23 cellular contexts compared by ENCODE assay signal in genomic region chr3:16383864-16384263, GRCh38.
DNase-seq lines count a peak whose midpoint lies in the region; ATAC-seq, FAIRE-seq and TF ChIP-seq lines count a peak whose summit lies in the region.
"Had no signal": no experiment of that assay in that cellular context is flagged by ENCODE, and none has a peak within 500 bp of the region (broad histone marks: within the 10 kb centered on the region; RNA-seq: fewer than 3 reads in every experiment).

No MANE protein-coding gene starts in this region.

- H3K27me3 ChIP-seq in DOHH2 (ENCODE audit: control insufficient read depth, low read length) (no peaks in the 10 kb centered on the region), OCI-LY1 (ENCODE audit: insufficient read depth, low read length) (no peaks in the 10 kb centered on the region), K562 (ENCODE audit: control insufficient read depth in 2 of 2, insufficient read depth in 2 of 2, low read length in 2 of 2) (peaks cover 0 to 11% of the 10 kb centered on the region in 2 experiments; a peak in 3 of 5 replicates), neuronal stem cell (ENCODE audit: control insufficient read depth in 3 of 3, insufficient read depth in 3 of 3, low read depth in 1 of 3, low read length in 3 of 3) (no peaks in the 10 kb centered on the region), gastroesophageal sphincter (no peaks in the 10 kb centered on the region)

- ATAC-seq in K562 = no peak
- no peak for ATAC-seq in gastroesophageal sphincter
- ATAC-seq: A549, HCT116 had no signal

- H3K4me3 Mint-ChIP-seq in activated naive CD8-positive, alpha-beta T cell = no peak overlapping the region
- H3K4me3 Mint-ChIP-seq in activated naive CD8-positive, alpha-beta T cell treated with anti-CD3 and anti-CD28 coated beads for 36 hours = no peak overlapping the region
- H3K4me3 Mint-ChIP-seq: CD4-positive, alpha-beta memory T cell had no signal

- H3K36me3 ChIP-seq in DOHH2 (ENCODE audit: control insufficient read depth, low read length) = peaks cover 94% of the 10 kb centered on the region
- H3K36me3 ChIP-seq in OCI-LY1 (ENCODE audit: insufficient read depth, low read length) = peaks cover 94% of the 10 kb centered on the region
- no peaks in the 10 kb centered on the region for H3K36me3 ChIP-seq in K562 (ENCODE audit: control insufficient read depth, insufficient read depth, low read length)
- H3K36me3 ChIP-seq in neuronal stem cell (replicated peaks in 1 of 2; ENCODE audit: control insufficient read depth in 2 of 2, insufficient read depth in 2 of 2, low read length in 2 of 2) = no peaks in the 10 kb centered on the region
- H3K36me3 ChIP-seq in gastroesophageal sphincter = no peaks in the 10 kb centered on the region

- no peak overlapping the region for H4K8ac ChIP-seq in neuronal stem cell (ENCODE audit: low read depth, low read length)

- no peak overlapping the region for H3K9ac ChIP-seq in OCI-LY1 (ENCODE audit: low read length)
- H3K9ac ChIP-seq in K562 (ENCODE audit: insufficient read depth in 1 of 2, low read depth in 2 of 2, low read length in 2 of 2) = no peak overlapping the region
- no peak overlapping the region for H3K9ac ChIP-seq in neuronal stem cell (ENCODE audit: low read depth, low read length, poor library complexity)

- no peak overlapping the region for H3K14ac ChIP-seq in neuronal stem cell (ENCODE audit: low read length)

- no peak for TF ChIP-seq RAD21 in K562 (CRISPR knock-in tag; conservative IDR thresholded peaks at IDR 0.05 in 1 of 2, IDR thresholded peaks at IDR 0.05 in 1 of 2)

- POLR2A ChIA-PET in K562 (lab: Yijun Ruan, JAX) = no interaction called here

- DNase-seq in activated naive CD8-positive, alpha-beta T cell treated with anti-CD3 and anti-CD28 coated beads for 36 hours = no peak
- DNase-seq in K562 (ENCODE audit: extremely low read depth in 1 of 4, low spot score in 3 of 4) (no peak), neuronal stem cell (ENCODE audit: low spot score) (no peak)
- DNase-seq in stimulated activated CD4-positive, alpha-beta T cell treated with anti-CD3 and anti-CD28 coated beads, Interleukin-2, amount 100 ng/mL, for 24 hours = no peak
- DNase-seq: AML-193; Calu3; CD4-positive, alpha-beta memory T cell; DMS79 treated with DMSO at 0.1 percent for 48 hours; GOT3; H7; IMR-90; KBM-7 had no signal

- H2BK120ac ChIP-seq in neuronal stem cell (ENCODE audit: low read depth, low read length) = no peak overlapping the region

- FAIRE-seq in K562 (lab: Jason Lieb, UNC) = peak; percentile 23
- FAIRE-seq: A549, G401.6, GM12892, GM18507, HTR-8/SVneo had no signal

- H3K27me3 Mint-ChIP-seq in activated naive CD8-positive, alpha-beta T cell = no peaks in the 10 kb centered on the region
- H3K27me3 Mint-ChIP-seq in activated naive CD8-positive, alpha-beta T cell treated with anti-CD3 and anti-CD28 coated beads for 36 hours = no peaks in the 10 kb centered on the region
- H3K27me3 Mint-ChIP-seq: CD4-positive, alpha-beta memory T cell had no signal

- peaks cover 64% of the 10 kb centered on the region for H3K4me1 Mint-ChIP-seq in activated naive CD8-positive, alpha-beta T cell (ENCODE audit: low read depth)
- H3K4me1 Mint-ChIP-seq in activated naive CD8-positive, alpha-beta T cell treated with anti-CD3 and anti-CD28 coated beads for 36 hours = peaks cover 71% of the 10 kb centered on the region

- no peak overlapping the region for H3K18ac ChIP-seq in neuronal stem cell (ENCODE audit: low read length)

- peaks cover 15% of the 10 kb centered on the region for H3K36me3 Mint-ChIP-seq in activated naive CD8-positive, alpha-beta T cell
- H3K36me3 Mint-ChIP-seq in activated naive CD8-positive, alpha-beta T cell treated with anti-CD3 and anti-CD28 coated beads for 36 hours = peaks cover 88% of the 10 kb centered on the region

- H3K4me3 ChIP-seq in DOHH2 (ENCODE audit: low read length) (no peak overlapping the region), OCI-LY1 (ENCODE audit: low read depth, low read length, poor library complexity, severe bottlenecking) (no peak overlapping the region), K562 (no peak overlapping the region), neuronal stem cell (ENCODE audit: low read length in 2 of 2) (no peak overlapping the region), gastroesophageal sphincter (no peak overlapping the region)
- H3K4me3 ChIP-seq: A549 had no signal

- no TSS peak for BruUV-seq in K562 (replicated peaks; lab: Mats Ljungman, UMichigan)

- TF ChIP-seq EP300 in K562 (IDR thresholded peaks at IDR 0.05; ENCODE audit: low read length) (no peak), gastroesophageal sphincter (IDR thresholded peaks at IDR 0.05) (no peak)

- H3F3A ChIP-seq in DOHH2 (ENCODE audit: control insufficient read depth, insufficient read depth) = peaks cover 68% of the 10 kb centered on the region
- H3F3A ChIP-seq in OCI-LY1 (ENCODE audit: insufficient read depth, low read length) = peaks cover 12% of the 10 kb centered on the region; the same call in 1 of the 2 replicates

- no peaks in the 10 kb centered on the region for H3K9me1 ChIP-seq in K562 (ENCODE audit: control insufficient read depth, insufficient read depth, low read length)

- intact Hi-C loops in K562 (cut with micrococcal nuclease) = no loop called here

- peak overlapping the region; percentile 11 for H3K27ac Mint-ChIP-seq in activated naive CD8-positive, alpha-beta T cell
- H3K27ac Mint-ChIP-seq in activated naive CD8-positive, alpha-beta T cell treated with anti-CD3 and anti-CD28 coated beads for 36 hours = no peak overlapping the region

- H4K91ac ChIP-seq in neuronal stem cell (ENCODE audit: low read depth, low read length, poor library complexity) = no peak overlapping the region

- H2BK5ac ChIP-seq in neuronal stem cell (ENCODE audit: low read length) = no peak overlapping the region

- no peak overlapping the region for H2BK15ac ChIP-seq in neuronal stem cell (ENCODE audit: low read length)

- H3K79me2 ChIP-seq in DOHH2 (ENCODE audit: control insufficient read depth, low read length) (peaks cover 100% of the 10 kb centered on the region), OCI-LY1 (ENCODE audit: insufficient read depth, low read length) (peaks cover 39% of the 10 kb centered on the region), K562 (ENCODE audit: control insufficient read depth, insufficient read depth, low read length) (no peaks in the 10 kb centered on the region)

- H3K4me2 ChIP-seq in DOHH2 (ENCODE audit: low read length) (peak overlapping the region; percentile 30), OCI-LY1 (ENCODE audit: low read length) (no peak overlapping the region), K562 (ENCODE audit: insufficient read depth, low read length) (no peak overlapping the region), neuronal stem cell (ENCODE audit: insufficient read depth, low read length, poor library complexity, severe bottlenecking) (no peak overlapping the region)
- H3K4me2 ChIP-seq: A549 had no signal

- no peak overlapping the region for H3K23ac ChIP-seq in neuronal stem cell (ENCODE audit: low read depth, low read length, poor library complexity)

- TF ChIP-seq POLR2A in K562 (conservative IDR thresholded peaks at IDR 0.05) (no peak), gastroesophageal sphincter (IDR thresholded peaks at IDR 0.05) (no peak)

- no peak overlapping the region for H2AK5ac ChIP-seq in neuronal stem cell (ENCODE audit: low read depth, low read length)

- CTCF ChIA-PET in K562 (lab: Yijun Ruan, JAX; ENCODE audit: low intra/inter-chr PET ratio) = no interaction called here

- no peak overlapping the region for H2BK12ac ChIP-seq in neuronal stem cell (ENCODE audit: low read length)

- H2AFZ ChIP-seq in OCI-LY1 (ENCODE audit: low read length) (no peak overlapping the region), K562 (ENCODE audit: low read depth, low read length) (no peak overlapping the region), neuronal stem cell (ENCODE audit: low read length) (no peak overlapping the region)

- H3K4me1 ChIP-seq in DOHH2 (ENCODE audit: control insufficient read depth, low read length) (peaks cover 100% of the 10 kb centered on the region), OCI-LY1 (ENCODE audit: insufficient read depth, low read length, severe bottlenecking) (peaks cover 75% of the 10 kb centered on the region), K562 (replicated peaks in 1 of 2; ENCODE audit: control insufficient read depth in 2 of 2, insufficient read depth in 2 of 2, low read length in 2 of 2) (no peaks in the 10 kb centered on the region), neuronal stem cell (ENCODE audit: control insufficient read depth in 2 of 2, insufficient read depth in 1 of 2, low read depth in 1 of 2, low read length in 2 of 2) (no peaks in the 10 kb centered on the region), gastroesophageal sphincter (peaks cover 3 to 66% (median 5%) of the 10 kb centered on the region in 3 donors)
- H3K4me1 ChIP-seq: A549 had no signal

- H3K9me2 ChIP-seq in DOHH2 (replicated peaks; ENCODE audit: control insufficient read depth, low read length) (no peaks in the 10 kb centered on the region), OCI-LY1 (ENCODE audit: low read depth, low read length) (no peaks in the 10 kb centered on the region)

- peaks cover 4% of the 10 kb centered on the region for H3K9me3 Mint-ChIP-seq in activated naive CD8-positive, alpha-beta T cell (ENCODE audit: low read depth)
- peaks cover 9% of the 10 kb centered on the region for H3K9me3 Mint-ChIP-seq in activated naive CD8-positive, alpha-beta T cell treated with anti-CD3 and anti-CD28 coated beads for 36 hours

- H3K9me3 ChIP-seq in DOHH2 (ENCODE audit: control insufficient read depth, insufficient read depth, low read length) (no peaks in the 10 kb centered on the region), OCI-LY1 (ENCODE audit: low read length) (no peaks in the 10 kb centered on the region), K562 (replicated peaks; ENCODE audit: control insufficient read depth, insufficient read depth, low read depth, low read length) (no peaks in the 10 kb centered on the region), neuronal stem cell (replicated peaks in 1 of 2; ENCODE audit: control insufficient read depth in 2 of 2, insufficient read depth in 1 of 2, low read depth in 1 of 2, low read length in 2 of 2) (peaks cover 0 to 2% of the 10 kb centered on the region in 2 donors), gastroesophageal sphincter (no peaks in the 10 kb centered on the region)
- H3K9me3 ChIP-seq: A549 had no signal

- 0% methylated on average over 1 of the region's 1 CpG for WGBS in K562 (ENCODE audit: insufficient coverage, low coverage, missing lambda C conversion rate)
- no CpG with 5 or more reads among the region's 1 CpG for WGBS in neuronal stem cell (ENCODE audit: extremely low coverage in 2 of 2, insufficient read length in 2 of 2, insufficient replicate concordance in 1 of 2), 2 donors
- 100% methylated on average over 1 of the region's 1 CpG for WGBS in gastroesophageal sphincter (ENCODE audit: low coverage in 1 of 2), 2 donors

- no peak overlapping the region for H3K4ac ChIP-seq in neuronal stem cell (ENCODE audit: low read length)

- in situ Hi-C loops in K562 (cut with MboI) = no loop called here

- peaks cover 4% of the 10 kb centered on the region; the same call in 1 of the 2 replicates for H4K20me1 ChIP-seq in DOHH2 (ENCODE audit: control insufficient read depth, insufficient read depth, low read depth, low read length)
- H4K20me1 ChIP-seq in OCI-LY1 (ENCODE audit: insufficient read depth, low read length) = no peaks in the 10 kb centered on the region
- no peaks in the 10 kb centered on the region for H4K20me1 ChIP-seq in K562 (replicated peaks; ENCODE audit: control insufficient read depth, insufficient read depth, low read length)

- TF ChIP-seq CTCF in DOHH2 (IDR thresholded peaks at IDR 0.05; ENCODE audit: low read depth, low read length, poor library complexity, severe bottlenecking) = no peak
- TF ChIP-seq CTCF in OCI-LY1 (IDR thresholded peaks at IDR 0.05; ENCODE audit: low read length) = no peak
- TF ChIP-seq CTCF in K562 (IDR thresholded peaks at IDR 0.05 in 2 of 3, conservative IDR thresholded peaks at IDR 0.05 in 1 of 3; ENCODE audit: insufficient read depth in 2 of 3, low read depth in 1 of 3, low read length in 3 of 3) = no peak
- TF ChIP-seq CTCF in gastroesophageal sphincter (IDR thresholded peaks at IDR 0.05) = no peak

- H3K27ac ChIP-seq in DOHH2 (ENCODE audit: low read depth, low read length) (peak overlapping the region; percentile 25), OCI-LY1 (ENCODE audit: low read depth, low read length, poor library complexity, severe bottlenecking) (peak overlapping the region; percentile 33), K562 (ENCODE audit: extremely low read depth, low read depth, low read length) (no peak overlapping the region), neuronal stem cell (replicated peaks; ENCODE audit: low read length) (no peak overlapping the region), gastroesophageal sphincter (peak overlapping the region in 2 of 4 donors; percentile 72)
- H3K27ac ChIP-seq: A549, C4-2B had no signal

- H3K79me1 ChIP-seq in neuronal stem cell (ENCODE audit: low read depth, low read length) = no peaks in the 10 kb centered on the region

Comparison
In these comparisons a context has a peak if more than half of its experiments do, and no peak if none do; other contexts are left out.
1. H3K27ac ChIP-seq: peak in DOHH2 (single experiment) and OCI-LY1 (single experiment); none in K562 (single experiment) and neuronal stem cell (single experiment).